ENCODE assay signal across 12 cellular contexts in genomic region chr2:100407600-100407999, GRCh38. TPM values are rescaled to one million over a fixed set of nuclear protein-coding genes. Genes with fewer than 3 reads are reported as not detected.
DNase-seq lines count a peak whose midpoint lies in the region; ATAC-seq and TF ChIP-seq lines count a peak whose summit lies in the region.
"Had no signal": no experiment of that assay in that cellular context is flagged by ENCODE, and none has a peak within 500 bp of the region (broad histone marks: within the 10 kb centered on the region; RNA-seq: fewer than 3 reads in every experiment).

No MANE protein-coding gene starts in this region.

- H3K14ac ChIP-seq in H9 (ENCODE audit: insufficient read depth, low read length), result no peak overlapping the region

- no peak overlapping the region for H2AFZ ChIP-seq in H9 (ENCODE audit: low read length)

- no peak overlapping the region for H3K18ac ChIP-seq in H9 (ENCODE audit: insufficient read length, low read depth, low read length)

- no peak overlapping the region for H2BK120ac ChIP-seq in H9 (ENCODE audit: low read depth, low read length, poor library complexity, severe bottlenecking)

- H3K36me3 ChIP-seq in left ventricle myocardium inferior, result peaks cover 29% of the 10 kb centered on the region
- peaks cover 0 to 44% (median 19%) of the 10 kb centered on the region in 9 donors for H3K36me3 ChIP-seq in heart left ventricle
- H3K36me3 ChIP-seq: BE2C, HAP-1 had no signal

- no peak overlapping the region for H3K56ac ChIP-seq in H9 (ENCODE audit: insufficient read length, low read depth, low read length)

- peaks cover 42% of the 10 kb centered on the region for H3K4me1 ChIP-seq in left ventricle myocardium inferior
- H3K4me1 ChIP-seq in heart left ventricle, result peaks cover 0 to 33% (median 4%) of the 10 kb centered on the region in 12 donors
- H3K4me1 ChIP-seq in foreskin keratinocyte, result no peaks in the 10 kb centered on the region
- peaks cover 21% of the 10 kb centered on the region; the same call in 1 of the 2 replicates for H3K4me1 ChIP-seq in H9 (ENCODE audit: insufficient read depth, low read length)
- H3K4me1 ChIP-seq: BE2C, Caco-2 had no signal

- no peak overlapping the region for H4K8ac ChIP-seq in H9 (replicated peaks; ENCODE audit: insufficient read length, low read depth, low read length)

- no peak overlapping the region for H3K4me3 Mint-ChIP-seq in H9
- H3K4me3 Mint-ChIP-seq: CD4-positive, CD25-positive, alpha-beta regulatory T cell had no signal

- H2BK20ac ChIP-seq in H9 (ENCODE audit: low read depth, low read length, poor library complexity, severe bottlenecking), result no peak overlapping the region

- H2BK15ac ChIP-seq in H9 (ENCODE audit: low read depth, low read length), result no peak overlapping the region

- no peaks in the 10 kb centered on the region for H3K23me2 ChIP-seq in H9 (ENCODE audit: insufficient read length, low read depth, low read length, poor library complexity, severe bottlenecking)

- no peak overlapping the region for H3T11ph ChIP-seq in H9 (ENCODE audit: low read length)

- peaks cover 48 to 49% of the 10 kb centered on the region in 2 experiments for H3K4me1 Mint-ChIP-seq in H9
- H3K4me1 Mint-ChIP-seq: CD4-positive, CD25-positive, alpha-beta regulatory T cell had no signal

- H3K4me3 ChIP-seq in left ventricle myocardium inferior, result no peak overlapping the region
- no peak overlapping the region for H3K4me3 ChIP-seq in heart left ventricle
- H3K4me3 ChIP-seq: HAP-1 had no signal

- H3K4me2 ChIP-seq in H9 (ENCODE audit: insufficient read depth, insufficient read length, low read length), result no peak overlapping the region

- H3K4ac ChIP-seq in H9 (ENCODE audit: low read depth, low read length), result no peak overlapping the region

- no peak overlapping the region for H4K5ac ChIP-seq in H9 (ENCODE audit: insufficient read length, low read depth, low read length)

- H2AK5ac ChIP-seq in H9 (ENCODE audit: insufficient read length, low read length), result no peak overlapping the region

- H3K23ac ChIP-seq in H9 (ENCODE audit: insufficient read length, low read depth, low read length), result no peak overlapping the region

- H3K9ac ChIP-seq in H9 (ENCODE audit: extremely low read depth, insufficient read length, low read length), result no peak overlapping the region

- DNase-seq in left ventricle myocardium inferior, result no peak
- no peak for DNase-seq in heart left ventricle
- DNase-seq in foreskin keratinocyte, result no peak
- peak; percentile 71 for DNase-seq in mesenteric fat pad (ENCODE audit: low spot score)
- no peak for DNase-seq in H9
- no peak for DNase-seq in occipital lobe (lab: John Stamatoyannopoulos, UW)
- DNase-seq: ACHN; BE2C; Caco-2; CD4-positive, CD25-positive, alpha-beta regulatory T cell had no signal

- H3K27me3 Mint-ChIP-seq in H9 (ENCODE audit: low read depth), result peaks cover 3% of the 10 kb centered on the region
- H3K27me3 Mint-ChIP-seq: CD4-positive, CD25-positive, alpha-beta regulatory T cell had no signal

- no peaks in the 10 kb centered on the region for H3K9me3 Mint-ChIP-seq in H9
- H3K9me3 Mint-ChIP-seq: CD4-positive, CD25-positive, alpha-beta regulatory T cell had no signal

- intact Hi-C loops in left ventricle myocardium inferior (cut with micrococcal nuclease) (no loop called here), heart left ventricle (cut with DNase I) (no loop called here)

- no peaks in the 10 kb centered on the region for H3K79me1 ChIP-seq in H9 (ENCODE audit: insufficient read depth, low read depth, low read length, poor library complexity, severe bottlenecking)

- H2BK12ac ChIP-seq in H9 (ENCODE audit: insufficient read length, low read depth, low read length), result no peak overlapping the region

- H3K27ac Mint-ChIP-seq in H9, result no peak overlapping the region
- H3K27ac Mint-ChIP-seq: CD4-positive, CD25-positive, alpha-beta regulatory T cell had no signal

- ATAC-seq in heart left ventricle, result no peak
- ATAC-seq in foreskin keratinocyte, result peak; percentile 29

- peak overlapping the region; percentile 61 for H3K27ac ChIP-seq in left ventricle myocardium inferior (replicated peaks)
- H3K27ac ChIP-seq in heart left ventricle, result peak overlapping the region in 3 of 12 donors; percentile 18 to 70 (median 63)
- no peak overlapping the region for H3K27ac ChIP-seq in foreskin keratinocyte
- H3K27ac ChIP-seq in H9 (ENCODE audit: insufficient read length, low read depth, low read length), result no peak overlapping the region

- no peak overlapping the region for H4K91ac ChIP-seq in H9 (ENCODE audit: insufficient read length, low read depth, low read length)

- H3K9me3 ChIP-seq in left ventricle myocardium inferior (replicated peaks), result no peaks in the 10 kb centered on the region
- no peaks in the 10 kb centered on the region for H3K9me3 ChIP-seq in heart left ventricle
- no peaks in the 10 kb centered on the region for H3K9me3 ChIP-seq in H9 (ENCODE audit: control insufficient read depth, low read depth, low read length)
- H3K9me3 ChIP-seq: BE2C, Caco-2, HAP-1 had no signal

- 86 to 95% (median 88%) methylated on average over 6 of the region's 6 CpGs for WGBS in heart left ventricle, 4 donors
- WGBS in H9 (ENCODE audit: extremely low coverage, insufficient read length, low lambda C conversion rate), result no CpG with 5 or more reads among the region's 6 CpGs

- peaks cover 34 to 49% (median 46%) of the 10 kb centered on the region in 3 experiments for H3K36me3 Mint-ChIP-seq in H9 (ENCODE audit: insufficient read depth in 1 of 3, low read depth in 3 of 3)
- H3K36me3 Mint-ChIP-seq: CD4-positive, CD25-positive, alpha-beta regulatory T cell had no signal

- H3K27me3 ChIP-seq in left ventricle myocardium inferior (ENCODE audit: low read depth) (no peaks in the 10 kb centered on the region), heart left ventricle (no peaks in the 10 kb centered on the region), foreskin keratinocyte (no peaks in the 10 kb centered on the region), H9 (ENCODE audit: insufficient read depth, low read length) (no peaks in the 10 kb centered on the region)
- H3K27me3 ChIP-seq: BE2C had no signal

- peaks cover 4% of the 10 kb centered on the region; the same call in 1 of the 2 replicates for H3K79me2 ChIP-seq in H9 (ENCODE audit: insufficient read depth, low read length)

- TF ChIP-seq POLR2A in heart left ventricle (IDR thresholded peaks at IDR 0.05), result no peak

- no peaks in the 10 kb centered on the region for H4K20me1 ChIP-seq in H9 (ENCODE audit: control insufficient read depth, insufficient read depth, insufficient read length)

- no peak for TF ChIP-seq CTCF in left ventricle myocardium inferior (IDR thresholded peaks at IDR 0.05; ENCODE audit: borderline replicate concordance)
- no peak for TF ChIP-seq CTCF in heart left ventricle (IDR thresholded peaks at IDR 0.05)
- TF ChIP-seq CTCF in foreskin keratinocyte (conservative IDR thresholded peaks at IDR 0.05), result no peak
- no peak for TF ChIP-seq CTCF in H9 (conservative IDR thresholded peaks at IDR 0.05)

- no peak overlapping the region for H2BK5ac ChIP-seq in H9 (ENCODE audit: insufficient read length, low read length)

RNA-seq across cellular contexts. Expression of gene CHST10, which starts 9.9 kb away (rescaled TPM):
- total RNA-seq in left ventricle myocardium inferior (11.6 TPM), heart left ventricle (10 to 100 TPM in 4 of 9 donors, 1 to 10 TPM in 5; 7.2 to 14.1 (median 9.8) TPM), foreskin keratinocyte (4.1 and 6.6 TPM in 2 replicates), mesenteric fat pad (4.1 TPM), H9 (2021) (29.7 and 29.8 TPM in 2 replicates), occipital lobe (82.2 TPM)
- polyA plus RNA-seq in heart left ventricle (1 to 10 TPM; 5.8 to 6.7 TPM), foreskin keratinocyte (3.5 and 4.4 TPM in 2 replicates)
- total RNA-seq: Caco-2, HT-29 had no signal
